Comparison of ENCODE assay signal across 21 cellular contexts in genomic region chr10:47051741-47052238, GRCh38.
"Had no signal": no experiment of that assay in that cellular context is flagged by ENCODE, and none has a peak within 500 bp of the region (broad histone marks: within the 10 kb centered on the region; RNA-seq: fewer than 3 reads in every experiment).

No MANE protein-coding gene starts in this region.

- H3K36me3 ChIP-seq: heart left ventricle, right lobe of liver, tibial nerve, upper lobe of right lung had no signal

- H3K27me3 ChIP-seq: heart left ventricle, right lobe of liver, testis, tibial nerve, upper lobe of right lung had no signal

- H3K4me3 Mint-ChIP-seq: naive thymus-derived CD4-positive, alpha-beta T cell; nephron progenitor cell; stimulated activated effector memory CD8-positive, alpha-beta T cell treated with anti-CD3 and anti-CD28 coated beads, Interleukin-12 subunit alpha, Interleukin-12 subunit beta, amount 100 ng/mL, for 72 hours; stimulated activated naive CD8-positive, alpha-beta T cell treated with anti-CD3 and anti-CD28 coated beads, Interleukin-15, Interleukin-2, amounts not matched to agents 100 ng/mL and 50 ng/mL, for 24 hours had no signal

- H3K4me3 ChIP-seq: heart left ventricle, psoas muscle, right lobe of liver, skin epidermis, testis, tibial nerve, upper lobe of right lung had no signal

- ATAC-seq: heart left ventricle; left lobe of liver; naive thymus-derived CD4-positive, alpha-beta T cell; psoas muscle; right lobe of liver; stimulated activated effector memory CD8-positive, alpha-beta T cell treated with anti-CD3 and anti-CD28 coated beads, Interleukin-12 subunit alpha, Interleukin-12 subunit beta, amount 100 ng/mL, for 72 hours; upper lobe of right lung had no signal

- H3K27ac Mint-ChIP-seq: nephron progenitor cell; stimulated activated effector memory CD8-positive, alpha-beta T cell treated with anti-CD3 and anti-CD28 coated beads, Interleukin-12 subunit alpha, Interleukin-12 subunit beta, amount 100 ng/mL, for 72 hours; stimulated activated naive CD8-positive, alpha-beta T cell treated with anti-CD3 and anti-CD28 coated beads, Interleukin-15, Interleukin-2, amounts not matched to agents 100 ng/mL and 50 ng/mL, for 24 hours had no signal

- H3K36me3 Mint-ChIP-seq: naive thymus-derived CD4-positive, alpha-beta T cell; stimulated activated effector memory CD8-positive, alpha-beta T cell treated with anti-CD3 and anti-CD28 coated beads, Interleukin-12 subunit alpha, Interleukin-12 subunit beta, amount 100 ng/mL, for 72 hours had no signal

- H3K9me3 Mint-ChIP-seq: nephron progenitor cell; stimulated activated effector memory CD8-positive, alpha-beta T cell treated with anti-CD3 and anti-CD28 coated beads, Interleukin-12 subunit alpha, Interleukin-12 subunit beta, amount 100 ng/mL, for 72 hours; stimulated activated naive CD8-positive, alpha-beta T cell treated with anti-CD3 and anti-CD28 coated beads, Interleukin-15, Interleukin-2, amounts not matched to agents 100 ng/mL and 50 ng/mL, for 24 hours had no signal

- H3K4me1 ChIP-seq: psoas muscle, right lobe of liver, testis had no signal

- H3K27ac ChIP-seq: heart left ventricle, psoas muscle, right lobe of liver, skin epidermis, testis, tibial nerve, upper lobe of right lung had no signal

- H3K27me3 Mint-ChIP-seq: naive thymus-derived CD4-positive, alpha-beta T cell; stimulated activated naive CD8-positive, alpha-beta T cell treated with anti-CD3 and anti-CD28 coated beads, Interleukin-15, Interleukin-2, amounts not matched to agents 100 ng/mL and 50 ng/mL, for 24 hours had no signal

- H3K9me3 ChIP-seq: heart left ventricle, psoas muscle, right lobe of liver, testis, tibial nerve, upper lobe of right lung had no signal

- DNase-seq: cerebellar nuclear complex; dermis blood vessel endothelial cell; erythroblast; foreskin melanocyte; hippocampal formation; kidney glomerular epithelial cell; mammary epithelial cell; naive thymus-derived CD4-positive, alpha-beta T cell; nephron progenitor cell; psoas muscle; retina; stimulated activated CD4-positive, alpha-beta T cell treated with anti-CD3 and anti-CD28 coated beads, Interleukin-2, amount 100 ng/mL, for 48 hours; testis; upper lobe of right lung had no signal
